Comparison of ENCODE assay signal across 15 cellular contexts in genomic region chr7:142012825-142013506, GRCh38. TPM values are rescaled to one million over a fixed set of nuclear protein-coding genes. Genes with fewer than 3 reads are reported as not detected.
DNase-seq lines count a peak whose midpoint lies in the region; TF ChIP-seq lines count a peak whose summit lies in the region.
"Had no signal": no experiment of that assay in that cellular context is flagged by ENCODE, and none has a peak within 500 bp of the region (broad histone marks: within the 10 kb centered on the region; RNA-seq: fewer than 3 reads in every experiment).

No MANE protein-coding gene starts in this region.

- H3K4me1 ChIP-seq in NT2/D1 (ENCODE audit: insufficient read depth, insufficient read length), result no peaks in the 10 kb centered on the region
- H3K4me1 ChIP-seq: esophagus squamous epithelium, left ventricle myocardium inferior had no signal

- H3K4me3 ChIP-seq in NT2/D1 (ENCODE audit: insufficient read length, low read depth), result no peak overlapping the region
- no peak overlapping the region for H3K4me3 ChIP-seq in fibroblast of the aortic adventitia (ENCODE audit: low read depth, low read length)
- H3K4me3 ChIP-seq: esophagus squamous epithelium, left ventricle myocardium inferior, transverse colon had no signal

- no peaks in the 10 kb centered on the region for H3K9me3 ChIP-seq in NT2/D1 (ENCODE audit: insufficient read depth, low read length)
- H3K9me3 ChIP-seq: esophagus squamous epithelium, left ventricle myocardium inferior, transverse colon had no signal

- H3K36me3 ChIP-seq in NT2/D1 (ENCODE audit: insufficient read depth, insufficient read length, low read length), result no peaks in the 10 kb centered on the region
- H3K36me3 ChIP-seq: esophagus squamous epithelium, left ventricle myocardium inferior, transverse colon had no signal

- H3K27me3 ChIP-seq in NT2/D1 (ENCODE audit: insufficient read depth, insufficient read length), result no peaks in the 10 kb centered on the region
- H3K27me3 ChIP-seq: esophagus squamous epithelium, transverse colon had no signal

- peak; percentile 19 for DNase-seq in DMS53 (lab: John Stamatoyannopoulos, UW)
- DNase-seq in DMS53 treated with DMSO at 0.1 percent for 48 hours (lab: John Stamatoyannopoulos, UW; ENCODE audit: unreplicated experiment), result no peak
- peak; percentile 20 for DNase-seq in NT2/D1 (ENCODE audit: low read depth, low spot score)
- DNase-seq in fibroblast of the aortic adventitia (ENCODE audit: low read depth), result peak; percentile 7
- DNase-seq in renal cortical epithelial cell (ENCODE audit: low read depth), result peak; percentile 24
- no peak for DNase-seq in GM10266 (ENCODE audit: extremely low spot score)
- DNase-seq in activated gamma-delta T cell (lab: John Stamatoyannopoulos, UW), result no peak
- no peak for DNase-seq in NCI-H1694 treated with DMSO at 0.1 percent for 48 hours (lab: John Stamatoyannopoulos, UW)
- DNase-seq: activated CD8-positive, alpha-beta memory T cell treated with anti-CD3 and anti-CD28 coated beads, Interleukin-2, amount 10 ng/mL, durations not matched to agents 7 days and 5 days; esophagus squamous epithelium; KG1; left ventricle myocardium inferior; NCI-H526; transverse colon had no signal

- TF ChIP-seq CTCF in fibroblast of the aortic adventitia (IDR thresholded peaks at IDR 0.05; ENCODE audit: insufficient read depth, low read length) (no peak), GM10266 (IDR thresholded peaks at IDR 0.05; ENCODE audit: control insufficient read depth, insufficient read depth, low read depth, missing control alignments) (no peak)

- H3K9ac ChIP-seq in NT2/D1 (ENCODE audit: insufficient read length, low read depth), result no peak overlapping the region

RNA-seq across cellular contexts. Expression of gene MGAM, which starts 17.3 kb away (rescaled TPM):
- total RNA-seq in fibroblast of the aortic adventitia (ENCODE audit: low replicate concordance) (0.18 TPM in 1 of 2 replicates, not detected in the other), renal cortical epithelial cell (0.52 and 4.0 TPM in 2 replicates)
- total RNA-seq: activated CD8-positive, alpha-beta memory T cell treated with anti-CD3 and anti-CD28 coated beads, Interleukin-2, amount 10 ng/mL, durations not matched to agents 7 days and 5 days had no signal

RNA-seq across cellular contexts. Expression of gene TAS2R38, which starts 39.4 kb away (rescaled TPM):
- not detected in 2 replicates for total RNA-seq in fibroblast of the aortic adventitia (ENCODE audit: low replicate concordance)
- total RNA-seq in renal cortical epithelial cell, result not detected in 2 replicates
- total RNA-seq: activated CD8-positive, alpha-beta memory T cell treated with anti-CD3 and anti-CD28 coated beads, Interleukin-2, amount 10 ng/mL, durations not matched to agents 7 days and 5 days; esophagus squamous epithelium; left ventricle myocardium inferior; pulmonary artery endothelial cell; transverse colon had no signal

Comparison
In these comparisons a context has a peak if more than half of its experiments do, and no peak if none do; other contexts are left out.
1. DNase-seq: peak in DMS53 (single experiment), NT2/D1 (single experiment), fibroblast of the aortic adventitia (single experiment) and renal cortical epithelial cell (single experiment); none in DMS53 treated with DMSO at 0.1 percent for 48 hours (single experiment), GM10266 (single experiment), activated gamma-delta T cell (single experiment) and NCI-H1694 treated with DMSO at 0.1 percent for 48 hours (single experiment).